In genomic region chr3:169400874-169401273, GRCh38 we compare ENCODE assay signal across 1 cellular context.
TF ChIP-seq lines count a peak whose summit lies in the region.

No MANE protein-coding gene starts in this region.

TF ChIP-seq in HEK293, 187 proteins besides CTCF, POLR2A, EP300 and RAD21 (continued from another document):
- TF ChIP-seq ZNF639 (tag by site-specific recombination; IDR thresholded peaks at IDR 0.05) (no peak), ZNF530 (tag by site-specific recombination; IDR thresholded peaks at IDR 0.05; ENCODE audit: low read depth) (no peak), TCF7L2 (IDR thresholded peaks at IDR 0.05; ENCODE audit: borderline replicate concordance, low read depth, low read length) (no peak), ZNF629 (tag by site-specific recombination; IDR thresholded peaks at IDR 0.05) (no peak)
TF ChIP-seq in HEK293: peak in this region for 6.
